Comparison of ENCODE assay signal across 1 cellular context in genomic region chr10:69061305-69062161, GRCh38.
TF ChIP-seq lines count a peak whose summit lies in the region.

No MANE protein-coding gene starts in this region.

TF ChIP-seq in K562, 482 proteins besides CTCF, POLR2A, EP300 and RAD21 (continued from another document and continues in another):
- peak; percentile 92 for TF ChIP-seq MGA (IDR thresholded peaks at IDR 0.05)
- no peak for TF ChIP-seq ZNF778 (CRISPR knock-in tag; IDR thresholded peaks at IDR 0.05)
- TF ChIP-seq TCF15 (CRISPR knock-in tag; IDR thresholded peaks at IDR 0.05) = no peak
- no peak for TF ChIP-seq ZNF3 (CRISPR knock-in tag; IDR thresholded peaks at IDR 0.05)
- no peak for TF ChIP-seq XRCC3 (IDR thresholded peaks at IDR 0.05)
- TF ChIP-seq, protein P1, sequence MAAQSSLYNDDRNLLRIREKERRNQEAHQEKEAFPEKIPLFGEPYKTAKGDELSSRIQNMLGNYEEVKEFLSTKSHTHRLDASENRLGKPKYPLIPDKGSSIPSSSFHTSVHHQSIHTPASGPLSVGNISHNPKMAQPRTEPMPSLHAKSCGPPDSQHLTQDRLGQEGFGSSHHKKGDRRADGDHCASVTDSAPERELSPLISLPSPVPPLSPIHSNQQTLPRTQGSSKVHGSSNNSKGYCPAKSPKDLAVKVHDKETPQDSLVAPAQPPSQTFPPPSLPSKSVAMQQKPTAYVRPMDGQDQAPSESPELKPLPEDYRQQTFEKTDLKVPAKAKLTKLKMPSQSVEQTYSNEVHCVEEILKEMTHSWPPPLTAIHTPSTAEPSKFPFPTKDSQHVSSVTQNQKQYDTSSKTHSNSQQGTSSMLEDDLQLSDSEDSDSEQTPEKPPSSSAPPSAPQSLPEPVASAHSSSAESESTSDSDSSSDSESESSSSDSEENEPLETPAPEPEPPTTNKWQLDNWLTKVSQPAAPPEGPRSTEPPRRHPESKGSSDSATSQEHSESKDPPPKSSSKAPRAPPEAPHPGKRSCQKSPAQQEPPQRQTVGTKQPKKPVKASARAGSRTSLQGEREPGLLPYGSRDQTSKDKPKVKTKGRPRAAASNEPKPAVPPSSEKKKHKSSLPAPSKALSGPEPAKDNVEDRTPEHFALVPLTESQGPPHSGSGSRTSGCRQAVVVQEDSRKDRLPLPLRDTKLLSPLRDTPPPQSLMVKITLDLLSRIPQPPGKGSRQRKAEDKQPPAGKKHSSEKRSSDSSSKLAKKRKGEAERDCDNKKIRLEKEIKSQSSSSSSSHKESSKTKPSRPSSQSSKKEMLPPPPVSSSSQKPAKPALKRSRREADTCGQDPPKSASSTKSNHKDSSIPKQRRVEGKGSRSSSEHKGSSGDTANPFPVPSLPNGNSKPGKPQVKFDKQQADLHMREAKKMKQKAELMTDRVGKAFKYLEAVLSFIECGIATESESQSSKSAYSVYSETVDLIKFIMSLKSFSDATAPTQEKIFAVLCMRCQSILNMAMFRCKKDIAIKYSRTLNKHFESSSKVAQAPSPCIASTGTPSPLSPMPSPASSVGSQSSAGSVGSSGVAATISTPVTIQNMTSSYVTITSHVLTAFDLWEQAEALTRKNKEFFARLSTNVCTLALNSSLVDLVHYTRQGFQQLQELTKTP (IDR thresholded peaks at IDR 0.05; ENCODE audit: low read depth in 1 of 2, partially characterized antibody in 2 of 2) = peak; percentile 41 to 62
- no peak for TF ChIP-seq HNRNPK (IDR thresholded peaks at IDR 0.05; ENCODE audit: low read depth, low read length, poor library complexity, severe bottlenecking)
- TF ChIP-seq, protein P2, sequence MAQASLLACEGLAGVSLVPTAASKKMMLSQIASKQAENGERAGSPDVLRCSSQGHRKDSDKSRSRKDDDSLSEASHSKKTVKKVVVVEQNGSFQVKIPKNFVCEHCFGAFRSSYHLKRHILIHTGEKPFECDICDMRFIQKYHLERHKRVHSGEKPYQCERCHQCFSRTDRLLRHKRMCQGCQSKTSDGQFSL (CRISPR knock-in tag; IDR thresholded peaks at IDR 0.05) = no peak
- TF ChIP-seq, protein P2 (tag; IDR thresholded peaks at IDR 0.05) = no peak
- peak; percentile 59 for TF ChIP-seq NFE2 (IDR thresholded peaks at IDR 0.05; ENCODE audit: low read depth)
- TF ChIP-seq SMARCE1 (IDR thresholded peaks at IDR 0.05) = peak; percentile 76
- TF ChIP-seq, protein P3, sequence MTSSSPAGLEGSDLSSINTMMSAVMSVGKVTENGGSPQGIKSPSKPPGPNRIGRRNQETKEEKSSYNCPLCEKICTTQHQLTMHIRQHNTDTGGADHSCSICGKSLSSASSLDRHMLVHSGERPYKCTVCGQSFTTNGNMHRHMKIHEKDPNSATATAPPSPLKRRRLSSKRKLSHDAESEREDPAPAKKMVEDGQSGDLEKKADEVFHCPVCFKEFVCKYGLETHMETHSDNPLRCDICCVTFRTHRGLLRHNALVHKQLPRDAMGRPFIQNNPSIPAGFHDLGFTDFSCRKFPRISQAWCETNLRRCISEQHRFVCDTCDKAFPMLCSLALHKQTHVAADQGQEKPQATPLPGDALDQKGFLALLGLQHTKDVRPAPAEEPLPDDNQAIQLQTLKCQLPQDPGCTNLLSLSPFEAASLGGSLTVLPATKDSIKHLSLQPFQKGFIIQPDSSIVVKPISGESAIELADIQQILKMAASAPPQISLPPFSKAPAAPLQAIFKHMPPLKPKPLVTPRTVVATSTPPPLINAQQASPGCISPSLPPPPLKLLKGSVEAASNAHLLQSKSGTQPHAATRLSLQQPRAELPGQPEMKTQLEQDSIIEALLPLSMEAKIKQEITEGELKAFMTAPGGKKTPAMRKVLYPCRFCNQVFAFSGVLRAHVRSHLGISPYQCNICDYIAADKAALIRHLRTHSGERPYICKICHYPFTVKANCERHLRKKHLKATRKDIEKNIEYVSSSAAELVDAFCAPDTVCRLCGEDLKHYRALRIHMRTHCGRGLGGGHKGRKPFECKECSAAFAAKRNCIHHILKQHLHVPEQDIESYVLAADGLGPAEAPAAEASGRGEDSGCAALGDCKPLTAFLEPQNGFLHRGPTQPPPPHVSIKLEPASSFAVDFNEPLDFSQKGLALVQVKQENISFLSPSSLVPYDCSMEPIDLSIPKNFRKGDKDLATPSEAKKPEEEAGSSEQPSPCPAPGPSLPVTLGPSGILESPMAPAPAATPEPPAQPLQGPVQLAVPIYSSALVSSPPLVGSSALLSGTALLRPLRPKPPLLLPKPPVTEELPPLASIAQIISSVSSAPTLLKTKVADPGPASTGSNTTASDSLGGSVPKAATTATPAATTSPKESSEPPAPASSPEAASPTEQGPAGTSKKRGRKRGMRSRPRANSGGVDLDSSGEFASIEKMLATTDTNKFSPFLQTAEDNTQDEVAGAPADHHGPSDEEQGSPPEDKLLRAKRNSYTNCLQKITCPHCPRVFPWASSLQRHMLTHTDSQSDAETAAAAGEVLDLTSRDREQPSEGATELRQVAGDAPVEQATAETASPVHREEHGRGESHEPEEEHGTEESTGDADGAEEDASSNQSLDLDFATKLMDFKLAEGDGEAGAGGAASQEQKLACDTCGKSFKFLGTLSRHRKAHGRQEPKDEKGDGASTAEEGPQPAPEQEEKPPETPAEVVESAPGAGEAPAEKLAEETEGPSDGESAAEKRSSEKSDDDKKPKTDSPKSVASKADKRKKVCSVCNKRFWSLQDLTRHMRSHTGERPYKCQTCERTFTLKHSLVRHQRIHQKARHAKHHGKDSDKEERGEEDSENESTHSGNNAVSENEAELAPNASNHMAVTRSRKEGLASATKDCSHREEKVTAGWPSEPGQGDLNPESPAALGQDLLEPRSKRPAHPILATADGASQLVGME (CRISPR knock-in tag; IDR thresholded peaks at IDR 0.05) = no peak
- TF ChIP-seq TEAD4 (IDR thresholded peaks at IDR 0.05; ENCODE audit: low read length) = peak; percentile 44
- no peak for TF ChIP-seq TEAD4 (CRISPR knock-in tag; IDR thresholded peaks at IDR 0.05; ENCODE audit: borderline replicate concordance)
- peak; percentile 30; the same call in 1 of the 2 replicates for TF ChIP-seq PHF8 (IDR thresholded peaks at IDR 0.05; ENCODE audit: borderline replicate concordance, low read length)
- TF ChIP-seq, protein P4, sequence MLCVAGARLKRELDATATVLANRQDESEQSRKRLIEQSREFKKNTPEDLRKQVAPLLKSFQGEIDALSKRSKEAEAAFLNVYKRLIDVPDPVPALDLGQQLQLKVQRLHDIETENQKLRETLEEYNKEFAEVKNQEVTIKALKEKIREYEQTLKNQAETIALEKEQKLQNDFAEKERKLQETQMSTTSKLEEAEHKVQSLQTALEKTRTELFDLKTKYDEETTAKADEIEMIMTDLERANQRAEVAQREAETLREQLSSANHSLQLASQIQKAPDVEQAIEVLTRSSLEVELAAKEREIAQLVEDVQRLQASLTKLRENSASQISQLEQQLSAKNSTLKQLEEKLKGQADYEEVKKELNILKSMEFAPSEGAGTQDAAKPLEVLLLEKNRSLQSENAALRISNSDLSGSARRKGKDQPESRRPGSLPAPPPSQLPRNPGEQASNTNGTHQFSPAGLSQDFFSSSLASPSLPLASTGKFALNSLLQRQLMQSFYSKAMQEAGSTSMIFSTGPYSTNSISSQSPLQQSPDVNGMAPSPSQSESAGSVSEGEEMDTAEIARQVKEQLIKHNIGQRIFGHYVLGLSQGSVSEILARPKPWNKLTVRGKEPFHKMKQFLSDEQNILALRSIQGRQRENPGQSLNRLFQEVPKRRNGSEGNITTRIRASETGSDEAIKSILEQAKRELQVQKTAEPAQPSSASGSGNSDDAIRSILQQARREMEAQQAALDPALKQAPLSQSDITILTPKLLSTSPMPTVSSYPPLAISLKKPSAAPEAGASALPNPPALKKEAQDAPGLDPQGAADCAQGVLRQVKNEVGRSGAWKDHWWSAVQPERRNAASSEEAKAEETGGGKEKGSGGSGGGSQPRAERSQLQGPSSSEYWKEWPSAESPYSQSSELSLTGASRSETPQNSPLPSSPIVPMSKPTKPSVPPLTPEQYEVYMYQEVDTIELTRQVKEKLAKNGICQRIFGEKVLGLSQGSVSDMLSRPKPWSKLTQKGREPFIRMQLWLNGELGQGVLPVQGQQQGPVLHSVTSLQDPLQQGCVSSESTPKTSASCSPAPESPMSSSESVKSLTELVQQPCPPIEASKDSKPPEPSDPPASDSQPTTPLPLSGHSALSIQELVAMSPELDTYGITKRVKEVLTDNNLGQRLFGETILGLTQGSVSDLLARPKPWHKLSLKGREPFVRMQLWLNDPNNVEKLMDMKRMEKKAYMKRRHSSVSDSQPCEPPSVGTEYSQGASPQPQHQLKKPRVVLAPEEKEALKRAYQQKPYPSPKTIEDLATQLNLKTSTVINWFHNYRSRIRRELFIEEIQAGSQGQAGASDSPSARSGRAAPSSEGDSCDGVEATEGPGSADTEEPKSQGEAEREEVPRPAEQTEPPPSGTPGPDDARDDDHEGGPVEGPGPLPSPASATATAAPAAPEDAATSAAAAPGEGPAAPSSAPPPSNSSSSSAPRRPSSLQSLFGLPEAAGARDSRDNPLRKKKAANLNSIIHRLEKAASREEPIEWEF (CRISPR knock-in tag; IDR thresholded peaks at IDR 0.05) = peak; percentile 69; the same call in 1 of the 2 replicates
- TF ChIP-seq SMAD4 (CRISPR knock-in tag; conservative IDR thresholded peaks at IDR 0.05) = peak; percentile 66
- TF ChIP-seq RAD51 (IDR thresholded peaks at IDR 0.05; ENCODE audit: borderline replicate concordance, low read depth) = no peak; the same call in 1 of the 2 replicates
- no peak for TF ChIP-seq COPS2 (conservative IDR thresholded peaks at IDR 0.05)
- TF ChIP-seq ZC3H4 (CRISPR knock-in tag; IDR thresholded peaks at IDR 0.05; ENCODE audit: borderline replicate concordance) = no peak
- no peak for TF ChIP-seq SPI1 (IDR thresholded peaks at IDR 0.05; ENCODE audit: borderline replicate concordance, low read depth, low read length)
- TF ChIP-seq EP400 (IDR thresholded peaks at IDR 0.05) = peak; percentile 64
- TF ChIP-seq TARDBP (IDR thresholded peaks at IDR 0.05) = no peak
